ENCODE assay signal across 10 cellular contexts in the genomic region with DNA sequence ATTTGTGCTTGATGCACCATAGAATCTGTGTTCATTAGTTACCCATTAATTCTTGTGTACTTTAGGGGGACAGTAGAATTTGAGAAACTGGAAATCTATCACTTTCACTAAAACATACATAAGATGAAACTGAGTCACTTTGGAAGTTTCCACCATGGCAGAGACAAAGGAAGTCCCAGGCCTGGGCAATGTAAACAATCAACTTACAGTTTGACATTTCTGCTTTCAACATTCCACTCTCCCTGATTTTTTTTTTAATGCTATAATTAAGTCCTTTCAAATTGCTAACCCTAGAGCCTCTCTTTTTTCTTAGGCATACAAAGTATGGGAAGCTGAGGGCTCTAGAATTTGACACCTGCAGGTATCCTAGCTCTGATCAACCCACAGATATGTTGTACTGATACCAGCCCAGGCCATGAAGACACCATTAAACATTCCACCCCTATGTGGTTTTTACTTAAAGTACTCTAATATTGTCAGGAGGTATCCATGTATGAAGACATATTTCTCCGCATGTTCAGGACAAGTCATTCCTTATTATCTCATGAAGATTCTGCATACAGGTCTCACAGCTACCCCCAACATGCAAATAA.
DNase-seq lines count a peak whose midpoint lies in the region; ATAC-seq and TF ChIP-seq lines count a peak whose summit lies in the region.
"Had no signal": no experiment of that assay in that cellular context is flagged by ENCODE, and none has a peak within 500 bp of the region (broad histone marks: within the 10 kb centered on the region; RNA-seq: fewer than 3 reads in every experiment).

No MANE protein-coding gene starts in this region.

- DNase-seq in Daoy (ENCODE audit: low read depth): peak; percentile 57
- no peak for DNase-seq in chondrocyte (ENCODE audit: low spot score)
- no peak for DNase-seq in omental fat pad (ENCODE audit: low spot score)
- no peak for DNase-seq in NOMO-1 (lab: John Stamatoyannopoulos, UW; ENCODE audit: unreplicated experiment in 2 of 2)
- no peak for DNase-seq in stimulated activated CD4-positive, alpha-beta T cell treated with anti-CD3 and anti-CD28 coated beads, Interleukin-2, amount 100 ng/mL, for 24 hours
- DNase-seq: effector memory CD8-positive, alpha-beta T cell; NCI-H187 had no signal

- H3K4me1 Mint-ChIP-seq in chondrocyte (ENCODE audit: low read depth): peaks cover 39% of the 10 kb centered on the region

- H3K36me3 Mint-ChIP-seq in chondrocyte (ENCODE audit: low read depth): no peaks in the 10 kb centered on the region

- CTCF ChIA-PET in HEK293 (lab: Yijun Ruan, JAX): interaction anchor here (0.7 to 1.5 kb wide), 5 partner anchors 11 to 392 kb away, joined by 3 to 9 read pairs (median 4); no protein-coding TSS in a partner anchor

- no peaks in the 10 kb centered on the region for H3K9me3 ChIP-seq in HEK293 (ENCODE audit: control insufficient read depth, insufficient read depth, low read depth, low read length)
- H3K9me3 ChIP-seq: ovary had no signal

- H3K27me3 Mint-ChIP-seq in chondrocyte (ENCODE audit: low read depth): no peaks in the 10 kb centered on the region
- H3K27me3 Mint-ChIP-seq: effector memory CD8-positive, alpha-beta T cell had no signal

- H3K27ac Mint-ChIP-seq in chondrocyte (ENCODE audit: unreplicated experiment): peak overlapping the region; percentile 93
- H3K27ac Mint-ChIP-seq: effector memory CD8-positive, alpha-beta T cell had no signal

- peaks cover 12% of the 10 kb centered on the region for H3K4me1 ChIP-seq in HEK293 (ENCODE audit: control insufficient read depth, insufficient read depth, low read length)

- no peak overlapping the region for H3K27ac ChIP-seq in HEK293 (ENCODE audit: extremely low read depth, low read depth, low read length)
- H3K27ac ChIP-seq: ovary had no signal

- no peaks in the 10 kb centered on the region for H3K36me3 ChIP-seq in HEK293 (ENCODE audit: control insufficient read depth in 2 of 2, insufficient read depth in 1 of 2, low read length in 2 of 2)
- H3K36me3 ChIP-seq: ovary had no signal

- H3K4me3 Mint-ChIP-seq in chondrocyte (ENCODE audit: unreplicated experiment): peak overlapping the region; percentile 39
- H3K4me3 Mint-ChIP-seq: effector memory CD8-positive, alpha-beta T cell had no signal

- H3K9me3 Mint-ChIP-seq in chondrocyte (ENCODE audit: low read depth): no peaks in the 10 kb centered on the region
- H3K9me3 Mint-ChIP-seq: effector memory CD8-positive, alpha-beta T cell had no signal

- H3K4me3 ChIP-seq in HEK293 (ENCODE audit: low read depth, low read length): no peak overlapping the region
- H3K4me3 ChIP-seq: ovary had no signal

- peak; percentile 18 for ATAC-seq in omental fat pad (ENCODE audit: low FRiP score)
- no peak for ATAC-seq in HG03196 (IDR thresholded peaks at IDR 0.05; ENCODE audit: unreplicated experiment)

- TF ChIP-seq CTCF in HEK293 (tag by site-specific recombination; IDR thresholded peaks at IDR 0.05) (no peak), chondrocyte (IDR thresholded peaks at IDR 0.05) (no peak), omental fat pad (IDR thresholded peaks at IDR 0.05) (no peak)

- POLR2A ChIA-PET in HEK293 (lab: Yijun Ruan, JAX): no interaction called here

TF ChIP-seq in HEK293, 187 proteins besides CTCF, POLR2A, EP300 and RAD21:
- TF ChIP-seq, protein P1, sequence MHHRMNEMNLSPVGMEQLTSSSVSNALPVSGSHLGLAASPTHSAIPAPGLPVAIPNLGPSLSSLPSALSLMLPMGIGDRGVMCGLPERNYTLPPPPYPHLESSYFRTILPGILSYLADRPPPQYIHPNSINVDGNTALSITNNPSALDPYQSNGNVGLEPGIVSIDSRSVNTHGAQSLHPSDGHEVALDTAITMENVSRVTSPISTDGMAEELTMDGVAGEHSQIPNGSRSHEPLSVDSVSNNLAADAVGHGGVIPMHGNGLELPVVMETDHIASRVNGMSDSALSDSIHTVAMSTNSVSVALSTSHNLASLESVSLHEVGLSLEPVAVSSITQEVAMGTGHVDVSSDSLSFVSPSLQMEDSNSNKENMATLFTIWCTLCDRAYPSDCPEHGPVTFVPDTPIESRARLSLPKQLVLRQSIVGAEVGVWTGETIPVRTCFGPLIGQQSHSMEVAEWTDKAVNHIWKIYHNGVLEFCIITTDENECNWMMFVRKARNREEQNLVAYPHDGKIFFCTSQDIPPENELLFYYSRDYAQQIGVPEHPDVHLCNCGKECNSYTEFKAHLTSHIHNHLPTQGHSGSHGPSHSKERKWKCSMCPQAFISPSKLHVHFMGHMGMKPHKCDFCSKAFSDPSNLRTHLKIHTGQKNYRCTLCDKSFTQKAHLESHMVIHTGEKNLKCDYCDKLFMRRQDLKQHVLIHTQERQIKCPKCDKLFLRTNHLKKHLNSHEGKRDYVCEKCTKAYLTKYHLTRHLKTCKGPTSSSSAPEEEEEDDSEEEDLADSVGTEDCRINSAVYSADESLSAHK (tag by site-specific recombination; IDR thresholded peaks at IDR 0.05): 0 out of 2 replicates have a peak, but pooled peaks have one; percentile 2
- TF ChIP-seq ZNF394 (tag by site-specific recombination; IDR thresholded peaks at IDR 0.05; ENCODE audit: borderline replicate concordance) (no peak), SP2 (tag by site-specific recombination; IDR thresholded peaks at IDR 0.05) (no peak), ZNF19 (tag by site-specific recombination; IDR thresholded peaks at IDR 0.05; ENCODE audit: low read depth) (no peak), ZNF266 (tag by site-specific recombination; IDR thresholded peaks at IDR 0.05; ENCODE audit: low read depth) (no peak), ZXDB (tag by site-specific recombination; IDR thresholded peaks at IDR 0.05) (no peak), BCL11A (tag by site-specific recombination; IDR thresholded peaks at IDR 0.05; ENCODE audit: low read depth) (no peak), ZNF157 (tag by site-specific recombination; IDR thresholded peaks at IDR 0.05) (no peak), ZNF148 (tag by site-specific recombination; IDR thresholded peaks at IDR 0.05; ENCODE audit: borderline replicate concordance) (no peak), SP7 (tag by site-specific recombination; IDR thresholded peaks at IDR 0.05) (0 out of 2 replicates have a peak, but pooled peaks have one; percentile 51), ZBTB20 (tag by site-specific recombination; IDR thresholded peaks at IDR 0.05) (no peak)
- TF ChIP-seq, protein P2, sequence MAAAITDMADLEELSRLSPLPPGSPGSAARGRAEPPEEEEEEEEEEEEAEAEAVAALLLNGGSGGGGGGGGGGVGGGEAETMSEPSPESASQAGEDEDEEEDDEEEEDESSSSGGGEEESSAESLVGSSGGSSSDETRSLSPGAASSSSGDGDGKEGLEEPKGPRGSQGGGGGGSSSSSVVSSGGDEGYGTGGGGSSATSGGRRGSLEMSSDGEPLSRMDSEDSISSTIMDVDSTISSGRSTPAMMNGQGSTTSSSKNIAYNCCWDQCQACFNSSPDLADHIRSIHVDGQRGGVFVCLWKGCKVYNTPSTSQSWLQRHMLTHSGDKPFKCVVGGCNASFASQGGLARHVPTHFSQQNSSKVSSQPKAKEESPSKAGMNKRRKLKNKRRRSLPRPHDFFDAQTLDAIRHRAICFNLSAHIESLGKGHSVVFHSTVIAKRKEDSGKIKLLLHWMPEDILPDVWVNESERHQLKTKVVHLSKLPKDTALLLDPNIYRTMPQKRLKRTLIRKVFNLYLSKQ (tag by site-specific recombination; IDR thresholded peaks at IDR 0.05; ENCODE audit: borderline replicate concordance): no peak
TF ChIP-seq in HEK293: peak in this region for 2.
